1 cellular context compared by ENCODE assay signal in genomic region chr1:40715660-40716059, GRCh38.
TF ChIP-seq lines count a peak whose summit lies in the region.

No MANE protein-coding gene starts in this region.

TF ChIP-seq in HepG2, 621 proteins besides CTCF, POLR2A, EP300 and RAD21 (continues in another document):
- TF ChIP-seq, protein P1, sequence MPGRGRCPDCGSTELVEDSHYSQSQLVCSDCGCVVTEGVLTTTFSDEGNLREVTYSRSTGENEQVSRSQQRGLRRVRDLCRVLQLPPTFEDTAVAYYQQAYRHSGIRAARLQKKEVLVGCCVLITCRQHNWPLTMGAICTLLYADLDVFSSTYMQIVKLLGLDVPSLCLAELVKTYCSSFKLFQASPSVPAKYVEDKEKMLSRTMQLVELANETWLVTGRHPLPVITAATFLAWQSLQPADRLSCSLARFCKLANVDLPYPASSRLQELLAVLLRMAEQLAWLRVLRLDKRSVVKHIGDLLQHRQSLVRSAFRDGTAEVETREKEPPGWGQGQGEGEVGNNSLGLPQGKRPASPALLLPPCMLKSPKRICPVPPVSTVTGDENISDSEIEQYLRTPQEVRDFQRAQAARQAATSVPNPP (CRISPR knock-in tag; IDR thresholded peaks at IDR 0.05) = no peak
- TF ChIP-seq MAFK (conservative IDR thresholded peaks at IDR 0.05 in 1 of 2, IDR thresholded peaks at IDR 0.05 in 1 of 2; ENCODE audit: low read length in 2 of 2) (no peak), FOXJ3 (CRISPR knock-in tag; IDR thresholded peaks at IDR 0.05; ENCODE audit: borderline replicate concordance) (peak; percentile 67; the same call in 1 of the 2 replicates), ZNF225 (CRISPR knock-in tag; IDR thresholded peaks at IDR 0.05) (no peak), TCF7 (IDR thresholded peaks at IDR 0.05; ENCODE audit: low read depth) (peak; percentile 57; the same call in 1 of the 2 replicates), MEF2D (CRISPR knock-in tag; IDR thresholded peaks at IDR 0.05) (peak; percentile 99), ZNF337 (CRISPR knock-in tag; IDR thresholded peaks at IDR 0.05; ENCODE audit: borderline replicate concordance, low read depth) (no peak), SRSF1 (optimal IDR thresholded peaks at IDR 0.05; ENCODE audit: low read depth, low read length) (no peak), RCOR2 (CRISPR knock-in tag; IDR thresholded peaks at IDR 0.05) (no peak), FOSL2 (CRISPR knock-in tag; IDR thresholded peaks at IDR 0.05) (no peak), ZNF878 (CRISPR knock-in tag; IDR thresholded peaks at IDR 0.05) (no peak), KLF13 (CRISPR knock-in tag; IDR thresholded peaks at IDR 0.05) (no peak), HDAC6 (IDR thresholded peaks at IDR 0.05; ENCODE audit: low read depth, low read length) (no peak), ZNF841 (CRISPR knock-in tag; IDR thresholded peaks at IDR 0.05; ENCODE audit: borderline replicate concordance) (no peak), ZMYM4 (CRISPR knock-in tag; IDR thresholded peaks at IDR 0.05) (no peak), IKZF4 (CRISPR knock-in tag; IDR thresholded peaks at IDR 0.05; ENCODE audit: borderline replicate concordance, low read depth, not compliant biosample characterization) (no peak), MIXL1 (CRISPR knock-in tag; IDR thresholded peaks at IDR 0.05) (peak; percentile 65), ZNF230 (CRISPR knock-in tag; IDR thresholded peaks at IDR 0.05) (no peak), KDM5A (IDR thresholded peaks at IDR 0.05; ENCODE audit: borderline replicate concordance, low read length) (peak; percentile 50; the same call in 1 of the 2 replicates), SAP130 (CRISPR knock-in tag; IDR thresholded peaks at IDR 0.05; ENCODE audit: low read depth) (peak; percentile 84), MEIS1 (CRISPR knock-in tag; IDR thresholded peaks at IDR 0.05; ENCODE audit: borderline replicate concordance) (no peak), MED1 (CRISPR knock-in tag; IDR thresholded peaks at IDR 0.05) (peak; percentile 53), KLF16 (CRISPR knock-in tag; IDR thresholded peaks at IDR 0.05) (peak in 1 of 2 experiments; percentile 53; a peak in 1 of 4 replicates), SIX1 (CRISPR knock-in tag; IDR thresholded peaks at IDR 0.05; ENCODE audit: borderline replicate concordance) (peak; percentile 62; the same call in 1 of the 2 replicates), RAD51 (IDR thresholded peaks at IDR 0.05; ENCODE audit: borderline replicate concordance) (no peak), ZKSCAN5 (CRISPR knock-in tag; IDR thresholded peaks at IDR 0.05) (no peak), MTF1 (CRISPR knock-in tag; IDR thresholded peaks at IDR 0.05) (no peak), ZNF512B (CRISPR knock-in tag; IDR thresholded peaks at IDR 0.05; ENCODE audit: borderline replicate concordance) (no peak), MBNL3 (CRISPR knock-in tag; conservative IDR thresholded peaks at IDR 0.05) (no peak)
- TF ChIP-seq, protein P2, sequence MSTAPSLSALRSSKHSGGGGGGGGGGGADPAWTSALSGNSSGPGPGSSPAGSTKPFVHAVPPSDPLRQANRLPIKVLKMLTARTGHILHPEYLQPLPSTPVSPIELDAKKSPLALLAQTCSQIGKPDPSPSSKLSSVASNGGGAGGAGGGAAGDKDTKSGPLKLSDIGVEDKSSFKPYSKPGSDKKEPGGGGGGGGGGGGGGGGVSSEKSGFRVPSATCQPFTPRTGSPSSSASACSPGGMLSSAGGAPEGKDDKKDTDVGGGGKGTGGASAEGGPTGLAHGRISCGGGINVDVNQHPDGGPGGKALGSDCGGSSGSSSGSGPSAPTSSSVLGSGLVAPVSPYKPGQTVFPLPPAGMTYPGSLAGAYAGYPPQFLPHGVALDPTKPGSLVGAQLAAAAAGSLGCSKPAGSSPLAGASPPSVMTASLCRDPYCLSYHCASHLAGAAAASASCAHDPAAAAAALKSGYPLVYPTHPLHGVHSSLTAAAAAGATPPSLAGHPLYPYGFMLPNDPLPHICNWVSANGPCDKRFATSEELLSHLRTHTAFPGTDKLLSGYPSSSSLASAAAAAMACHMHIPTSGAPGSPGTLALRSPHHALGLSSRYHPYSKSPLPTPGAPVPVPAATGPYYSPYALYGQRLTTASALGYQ (CRISPR knock-in tag; IDR thresholded peaks at IDR 0.05) = peak; percentile 64
- TF ChIP-seq, protein P3, sequence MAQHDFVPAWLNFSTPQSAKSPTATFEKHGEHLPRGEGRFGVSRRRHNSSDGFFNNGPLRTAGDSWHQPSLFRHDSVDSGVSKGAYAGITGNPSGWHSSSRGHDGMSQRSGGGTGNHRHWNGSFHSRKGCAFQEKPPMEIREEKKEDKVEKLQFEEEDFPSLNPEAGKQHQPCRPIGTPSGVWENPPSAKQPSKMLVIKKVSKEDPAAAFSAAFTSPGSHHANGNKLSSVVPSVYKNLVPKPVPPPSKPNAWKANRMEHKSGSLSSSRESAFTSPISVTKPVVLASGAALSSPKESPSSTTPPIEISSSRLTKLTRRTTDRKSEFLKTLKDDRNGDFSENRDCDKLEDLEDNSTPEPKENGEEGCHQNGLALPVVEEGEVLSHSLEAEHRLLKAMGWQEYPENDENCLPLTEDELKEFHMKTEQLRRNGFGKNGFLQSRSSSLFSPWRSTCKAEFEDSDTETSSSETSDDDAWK (CRISPR knock-in tag; IDR thresholded peaks at IDR 0.05) = no peak
- TF ChIP-seq, protein P4, sequence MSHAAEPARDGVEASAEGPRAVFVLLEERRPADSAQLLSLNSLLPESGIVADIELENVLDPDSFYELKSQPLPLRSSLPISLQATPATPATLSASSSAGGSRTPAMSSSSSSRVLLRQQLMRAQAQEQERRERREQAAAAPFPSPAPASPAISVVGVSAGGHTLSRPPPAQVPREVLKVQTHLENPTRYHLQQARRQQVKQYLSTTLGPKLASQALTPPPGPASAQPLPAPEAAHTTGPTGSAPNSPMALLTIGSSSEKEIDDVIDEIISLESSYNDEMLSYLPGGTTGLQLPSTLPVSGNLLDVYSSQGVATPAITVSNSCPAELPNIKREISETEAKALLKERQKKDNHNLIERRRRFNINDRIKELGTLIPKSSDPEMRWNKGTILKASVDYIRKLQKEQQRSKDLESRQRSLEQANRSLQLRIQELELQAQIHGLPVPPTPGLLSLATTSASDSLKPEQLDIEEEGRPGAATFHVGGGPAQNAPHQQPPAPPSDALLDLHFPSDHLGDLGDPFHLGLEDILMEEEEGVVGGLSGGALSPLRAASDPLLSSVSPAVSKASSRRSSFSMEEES (CRISPR knock-in tag; IDR thresholded peaks at IDR 0.05) = 0 out of 2 replicates have a peak, but pooled peaks have one; percentile 26
- TF ChIP-seq, protein P5, sequence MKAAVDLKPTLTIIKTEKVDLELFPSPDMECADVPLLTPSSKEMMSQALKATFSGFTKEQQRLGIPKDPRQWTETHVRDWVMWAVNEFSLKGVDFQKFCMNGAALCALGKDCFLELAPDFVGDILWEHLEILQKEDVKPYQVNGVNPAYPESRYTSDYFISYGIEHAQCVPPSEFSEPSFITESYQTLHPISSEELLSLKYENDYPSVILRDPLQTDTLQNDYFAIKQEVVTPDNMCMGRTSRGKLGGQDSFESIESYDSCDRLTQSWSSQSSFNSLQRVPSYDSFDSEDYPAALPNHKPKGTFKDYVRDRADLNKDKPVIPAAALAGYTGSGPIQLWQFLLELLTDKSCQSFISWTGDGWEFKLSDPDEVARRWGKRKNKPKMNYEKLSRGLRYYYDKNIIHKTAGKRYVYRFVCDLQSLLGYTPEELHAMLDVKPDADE (CRISPR knock-in tag; IDR thresholded peaks at IDR 0.05) = no peak
- TF ChIP-seq, protein P6, sequence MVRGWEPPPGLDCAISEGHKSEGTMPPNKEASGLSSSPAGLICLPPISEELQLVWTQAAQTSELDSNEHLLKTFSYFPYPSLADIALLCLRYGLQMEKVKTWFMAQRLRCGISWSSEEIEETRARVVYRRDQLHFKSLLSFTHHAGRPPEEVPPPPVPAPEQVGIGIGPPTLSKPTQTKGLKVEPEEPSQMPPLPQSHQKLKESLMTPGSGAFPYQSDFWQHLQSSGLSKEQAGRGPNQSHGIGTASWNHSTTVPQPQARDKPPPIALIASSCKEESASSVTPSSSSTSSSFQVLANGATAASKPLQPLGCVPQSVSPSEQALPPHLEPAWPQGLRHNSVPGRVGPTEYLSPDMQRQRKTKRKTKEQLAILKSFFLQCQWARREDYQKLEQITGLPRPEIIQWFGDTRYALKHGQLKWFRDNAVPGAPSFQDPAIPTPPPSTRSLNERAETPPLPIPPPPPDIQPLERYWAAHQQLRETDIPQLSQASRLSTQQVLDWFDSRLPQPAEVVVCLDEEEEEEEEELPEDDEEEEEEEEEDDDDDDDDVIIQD (CRISPR knock-in tag; IDR thresholded peaks at IDR 0.05; ENCODE audit: low read depth) = peak; percentile 42; the same call in 1 of the 2 replicates
- TF ChIP-seq, protein P7, sequence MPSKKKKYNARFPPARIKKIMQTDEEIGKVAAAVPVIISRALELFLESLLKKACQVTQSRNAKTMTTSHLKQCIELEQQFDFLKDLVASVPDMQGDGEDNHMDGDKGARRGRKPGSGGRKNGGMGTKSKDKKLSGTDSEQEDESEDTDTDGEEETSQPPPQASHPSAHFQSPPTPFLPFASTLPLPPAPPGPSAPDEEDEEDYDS (CRISPR knock-in tag; IDR thresholded peaks at IDR 0.05) = peak; percentile 37; the same call in 1 of the 2 replicates
- TF ChIP-seq, protein P8, sequence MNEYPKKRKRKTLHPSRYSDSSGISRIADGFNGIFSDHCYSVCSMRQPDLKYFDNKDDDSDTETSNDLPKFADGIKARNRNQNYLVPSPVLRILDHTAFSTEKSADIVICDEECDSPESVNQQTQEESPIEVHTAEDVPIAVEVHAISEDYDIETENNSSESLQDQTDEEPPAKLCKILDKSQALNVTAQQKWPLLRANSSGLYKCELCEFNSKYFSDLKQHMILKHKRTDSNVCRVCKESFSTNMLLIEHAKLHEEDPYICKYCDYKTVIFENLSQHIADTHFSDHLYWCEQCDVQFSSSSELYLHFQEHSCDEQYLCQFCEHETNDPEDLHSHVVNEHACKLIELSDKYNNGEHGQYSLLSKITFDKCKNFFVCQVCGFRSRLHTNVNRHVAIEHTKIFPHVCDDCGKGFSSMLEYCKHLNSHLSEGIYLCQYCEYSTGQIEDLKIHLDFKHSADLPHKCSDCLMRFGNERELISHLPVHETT (CRISPR knock-in tag; conservative IDR thresholded peaks at IDR 0.05) = no peak
- TF ChIP-seq, protein P9, sequence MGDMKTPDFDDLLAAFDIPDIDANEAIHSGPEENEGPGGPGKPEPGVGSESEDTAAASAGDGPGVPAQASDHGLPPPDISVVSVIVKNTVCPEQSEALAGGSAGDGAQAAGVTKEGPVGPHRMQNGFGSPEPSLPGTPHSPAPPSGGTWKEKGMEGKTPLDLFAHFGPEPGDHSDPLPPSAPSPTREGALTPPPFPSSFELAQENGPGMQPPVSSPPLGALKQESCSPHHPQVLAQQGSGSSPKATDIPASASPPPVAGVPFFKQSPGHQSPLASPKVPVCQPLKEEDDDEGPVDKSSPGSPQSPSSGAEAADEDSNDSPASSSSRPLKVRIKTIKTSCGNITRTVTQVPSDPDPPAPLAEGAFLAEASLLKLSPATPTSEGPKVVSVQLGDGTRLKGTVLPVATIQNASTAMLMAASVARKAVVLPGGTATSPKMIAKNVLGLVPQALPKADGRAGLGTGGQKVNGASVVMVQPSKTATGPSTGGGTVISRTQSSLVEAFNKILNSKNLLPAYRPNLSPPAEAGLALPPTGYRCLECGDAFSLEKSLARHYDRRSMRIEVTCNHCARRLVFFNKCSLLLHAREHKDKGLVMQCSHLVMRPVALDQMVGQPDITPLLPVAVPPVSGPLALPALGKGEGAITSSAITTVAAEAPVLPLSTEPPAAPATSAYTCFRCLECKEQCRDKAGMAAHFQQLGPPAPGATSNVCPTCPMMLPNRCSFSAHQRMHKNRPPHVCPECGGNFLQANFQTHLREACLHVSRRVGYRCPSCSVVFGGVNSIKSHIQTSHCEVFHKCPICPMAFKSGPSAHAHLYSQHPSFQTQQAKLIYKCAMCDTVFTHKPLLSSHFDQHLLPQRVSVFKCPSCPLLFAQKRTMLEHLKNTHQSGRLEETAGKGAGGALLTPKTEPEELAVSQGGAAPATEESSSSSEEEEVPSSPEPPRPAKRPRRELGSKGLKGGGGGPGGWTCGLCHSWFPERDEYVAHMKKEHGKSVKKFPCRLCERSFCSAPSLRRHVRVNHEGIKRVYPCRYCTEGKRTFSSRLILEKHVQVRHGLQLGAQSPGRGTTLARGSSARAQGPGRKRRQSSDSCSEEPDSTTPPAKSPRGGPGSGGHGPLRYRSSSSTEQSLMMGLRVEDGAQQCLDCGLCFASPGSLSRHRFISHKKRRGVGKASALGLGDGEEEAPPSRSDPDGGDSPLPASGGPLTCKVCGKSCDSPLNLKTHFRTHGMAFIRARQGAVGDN (CRISPR knock-in tag; IDR thresholded peaks at IDR 0.05) = no peak
- TF ChIP-seq, protein P10, sequence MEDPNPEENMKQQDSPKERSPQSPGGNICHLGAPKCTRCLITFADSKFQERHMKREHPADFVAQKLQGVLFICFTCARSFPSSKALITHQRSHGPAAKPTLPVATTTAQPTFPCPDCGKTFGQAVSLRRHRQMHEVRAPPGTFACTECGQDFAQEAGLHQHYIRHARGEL (CRISPR knock-in tag; IDR thresholded peaks at IDR 0.05) = no peak
- TF ChIP-seq, protein P11, sequence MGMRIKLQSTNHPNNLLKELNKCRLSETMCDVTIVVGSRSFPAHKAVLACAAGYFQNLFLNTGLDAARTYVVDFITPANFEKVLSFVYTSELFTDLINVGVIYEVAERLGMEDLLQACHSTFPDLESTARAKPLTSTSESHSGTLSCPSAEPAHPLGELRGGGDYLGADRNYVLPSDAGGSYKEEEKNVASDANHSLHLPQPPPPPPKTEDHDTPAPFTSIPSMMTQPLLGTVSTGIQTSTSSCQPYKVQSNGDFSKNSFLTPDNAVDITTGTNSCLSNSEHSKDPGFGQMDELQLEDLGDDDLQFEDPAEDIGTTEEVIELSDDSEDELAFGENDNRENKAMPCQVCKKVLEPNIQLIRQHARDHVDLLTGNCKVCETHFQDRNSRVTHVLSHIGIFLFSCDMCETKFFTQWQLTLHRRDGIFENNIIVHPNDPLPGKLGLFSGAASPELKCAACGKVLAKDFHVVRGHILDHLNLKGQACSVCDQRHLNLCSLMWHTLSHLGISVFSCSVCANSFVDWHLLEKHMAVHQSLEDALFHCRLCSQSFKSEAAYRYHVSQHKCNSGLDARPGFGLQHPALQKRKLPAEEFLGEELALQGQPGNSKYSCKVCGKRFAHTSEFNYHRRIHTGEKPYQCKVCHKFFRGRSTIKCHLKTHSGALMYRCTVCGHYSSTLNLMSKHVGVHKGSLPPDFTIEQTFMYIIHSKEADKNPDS (CRISPR knock-in tag; IDR thresholded peaks at IDR 0.05) = no peak
